Comparison of ENCODE assay signal across 15 cellular contexts in the genomic region with DNA sequence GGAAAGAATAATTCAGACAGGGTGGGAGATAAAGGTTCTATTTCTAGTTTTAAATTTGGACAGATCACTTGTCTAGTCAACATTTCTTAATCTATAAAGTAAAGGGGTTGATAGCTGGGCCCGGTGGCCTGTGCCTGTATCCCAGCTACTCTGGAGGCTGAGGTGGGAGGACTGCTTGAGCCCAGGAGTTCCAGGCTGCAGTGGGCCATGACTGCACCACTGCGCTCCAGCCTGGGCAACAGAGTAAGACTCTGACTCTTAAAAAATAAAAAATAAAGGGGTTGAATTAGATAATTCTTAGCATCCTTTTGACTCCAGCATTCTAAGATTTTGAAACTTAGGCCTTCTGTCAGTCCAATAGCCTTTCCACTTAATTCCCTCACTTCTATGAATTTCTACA. TPM values are rescaled to one million over a fixed set of nuclear protein-coding genes. Genes with fewer than 3 reads are reported as not detected.
A peak's percentile ranks its signal among the peaks of the same experiment; 100 is the strongest.
DNase-seq lines count a peak whose midpoint lies in the region; ATAC-seq, FAIRE-seq and TF ChIP-seq lines count a peak whose summit lies in the region.
"Had no signal": no experiment of that assay in that cellular context is flagged by ENCODE, and none has a peak within 500 bp of the region (broad histone marks: within the 10 kb centered on the region; RNA-seq: fewer than 3 reads in every experiment).

No MANE protein-coding gene starts in this region.

- H3K27me3 ChIP-seq in breast epithelium (no peaks in the 10 kb centered on the region), MG63 (no peaks in the 10 kb centered on the region)

- TF ChIP-seq POLR2A in breast epithelium (IDR thresholded peaks at IDR 0.05): no peak
- no peak for TF ChIP-seq POLR2A in GM12892 (IDR thresholded peaks at IDR 0.05; ENCODE audit: low read depth, low read length)

- ATAC-seq in memory B cell (ENCODE audit: low read depth): no peak
- ATAC-seq: left colon had no signal

- no peak for FAIRE-seq in GM12892 (lab: Jason Lieb, UNC)
- FAIRE-seq: endometrium had no signal

- H3K36me3 ChIP-seq in breast epithelium (no peaks in the 10 kb centered on the region), MG63 (peaks cover 19% of the 10 kb centered on the region)

- H3K27me3 Mint-ChIP-seq in MCF 10A (ENCODE audit: insufficient read depth, unreplicated experiment) (no peaks in the 10 kb centered on the region), memory B cell (no peaks in the 10 kb centered on the region)
- H3K27me3 Mint-ChIP-seq in activated T-helper 2 cell treated with anti-CD3 and anti-CD28 coated beads, Interferon-gamma antibody, Interleukin-2, Interleukin-4, amounts not matched to agents 10 μg/mL and 5 μg/mL and 100 μg/mL, durations not matched to agents 14 hours and 24 hours and 36 hours (ENCODE audit: low read depth): no peaks in the 10 kb centered on the region

- H3K4me1 Mint-ChIP-seq in MCF 10A (ENCODE audit: insufficient read depth, unreplicated experiment): peaks cover 53% of the 10 kb centered on the region
- H3K4me1 Mint-ChIP-seq in activated T-helper 2 cell treated with anti-CD3 and anti-CD28 coated beads, Interferon-gamma antibody, Interleukin-2, Interleukin-4, amounts not matched to agents 10 μg/mL and 5 μg/mL and 100 μg/mL, durations not matched to agents 14 hours and 24 hours and 36 hours (ENCODE audit: low read depth): peaks cover 74% of the 10 kb centered on the region
- peaks cover 54% of the 10 kb centered on the region for H3K4me1 Mint-ChIP-seq in memory B cell

- no peak overlapping the region for H3K27ac ChIP-seq in breast epithelium
- H3K27ac ChIP-seq: SK-N-MC had no signal

- H3K36me3 Mint-ChIP-seq in MCF 10A (ENCODE audit: insufficient read depth, unreplicated experiment) (peaks cover 32% of the 10 kb centered on the region), memory B cell (peaks cover 6% of the 10 kb centered on the region)
- H3K36me3 Mint-ChIP-seq in activated T-helper 2 cell treated with anti-CD3 and anti-CD28 coated beads, Interferon-gamma antibody, Interleukin-2, Interleukin-4, amounts not matched to agents 10 μg/mL and 5 μg/mL and 100 μg/mL, durations not matched to agents 14 hours and 24 hours and 36 hours (ENCODE audit: low read depth): peaks cover 47% of the 10 kb centered on the region

- TF ChIP-seq CTCF in MCF 10A (IDR thresholded peaks at IDR 0.05; ENCODE audit: unreplicated experiment) (no peak), breast epithelium (IDR thresholded peaks at IDR 0.05) (no peak)

- DNase-seq in MCF 10A (ENCODE audit: unreplicated experiment) (no peak), breast epithelium (ENCODE audit: low spot score in 2 of 2) (no peak), memory B cell (ENCODE audit: low spot score in 2 of 2) (no peak), cerebellar nuclear complex (lab: John Stamatoyannopoulos, UW) (no peak), GM12892 (ENCODE audit: insufficient read length) (no peak), MG63 (no peak), EL (no peak)
- DNase-seq in activated T-helper 2 cell treated with anti-CD3 and anti-CD28 coated beads, Interferon-gamma antibody, Interleukin-2, Interleukin-4, amounts not matched to agents 10 μg/mL and 5 μg/mL and 100 μg/mL, durations not matched to agents 14 hours and 24 hours and 36 hours (ENCODE audit: low spot score): no peak
- DNase-seq: activated CD4-positive, alpha-beta T cell treated with anti-CD3 and anti-CD28 coated beads, Interleukin-2, amount 50 U/mL, for 4 hours; GF-D8; Kasumi-1; left colon; NCI-H2081 treated with DMSO at 0.1 percent for 48 hours had no signal

- H3K9me3 Mint-ChIP-seq in MCF 10A (ENCODE audit: unreplicated experiment) (no peaks in the 10 kb centered on the region), memory B cell (no peaks in the 10 kb centered on the region)
- H3K9me3 Mint-ChIP-seq in activated T-helper 2 cell treated with anti-CD3 and anti-CD28 coated beads, Interferon-gamma antibody, Interleukin-2, Interleukin-4, amounts not matched to agents 10 μg/mL and 5 μg/mL and 100 μg/mL, durations not matched to agents 14 hours and 24 hours and 36 hours: no peaks in the 10 kb centered on the region

- POLR2A ChIA-PET in MCF 10A (lab: Yijun Ruan, JAX): interaction anchor here (0.5 to 14.7 kb wide), 5 partner anchors 8 to 50 kb away, joined by 3 to 385 read pairs (median 15); partner anchors contain the start of genes DIAPH1, HDAC3 and RELL2

- no TSS peak for BruUV-seq in MCF 10A (replicated peaks; lab: Mats Ljungman, UMichigan)

- CTCF ChIA-PET in MCF 10A (lab: Yijun Ruan, JAX): interaction anchor here (0.7 to 4.6 kb wide), 9 partner anchors 9 to 352 kb away, joined by 3 to 42 read pairs (median 6); partner anchors contain the start of gene DIAPH1

- H3K4me3 ChIP-seq in breast epithelium (no peak overlapping the region), MG63 (no peak overlapping the region)
- H3K4me3 ChIP-seq: SK-N-MC had no signal

- peak overlapping the region; percentile 53 for H3K27ac Mint-ChIP-seq in MCF 10A (ENCODE audit: low read depth, unreplicated experiment)
- H3K27ac Mint-ChIP-seq in activated T-helper 2 cell treated with anti-CD3 and anti-CD28 coated beads, Interferon-gamma antibody, Interleukin-2, Interleukin-4, amounts not matched to agents 10 μg/mL and 5 μg/mL and 100 μg/mL, durations not matched to agents 14 hours and 24 hours and 36 hours: peak overlapping the region; percentile 81
- H3K27ac Mint-ChIP-seq in memory B cell: peak overlapping the region; percentile 72

- no peak overlapping the region for H3K4me3 Mint-ChIP-seq in MCF 10A (ENCODE audit: unreplicated experiment)
- H3K4me3 Mint-ChIP-seq in activated T-helper 2 cell treated with anti-CD3 and anti-CD28 coated beads, Interferon-gamma antibody, Interleukin-2, Interleukin-4, amounts not matched to agents 10 μg/mL and 5 μg/mL and 100 μg/mL, durations not matched to agents 14 hours and 24 hours and 36 hours (ENCODE audit: low read depth): peak overlapping the region; percentile 45
- H3K4me3 Mint-ChIP-seq in memory B cell: no peak overlapping the region

- H3K9me3 ChIP-seq in breast epithelium (no peaks in the 10 kb centered on the region), MG63 (no peaks in the 10 kb centered on the region)

- intact Hi-C loops in MCF 10A (cut with micrococcal nuclease): loop anchor here (10.0 kb wide), 1 partner anchor 633 kb away; no protein-coding TSS in a partner anchor
- intact Hi-C loops in breast epithelium (cut with DNase I; ENCODE audit: low total_unique reads): no loop called here
- intact Hi-C loops in activated T-helper 2 cell treated with anti-CD3 and anti-CD28 coated beads, Interferon-gamma antibody, Interleukin-2, Interleukin-4, amounts not matched to agents 10 μg/mL and 5 μg/mL and 100 μg/mL, durations not matched to agents 14 hours and 24 hours and 36 hours (cut with micrococcal nuclease): no loop called here

- H3K4me1 ChIP-seq in breast epithelium: no peaks in the 10 kb centered on the region

RNA-seq across cellular contexts. Expression of gene DIAPH1, which starts 10.8 kb away (rescaled TPM):
- total RNA-seq in MCF 10A (2022) (203 and 228 TPM in 2 replicates), breast epithelium (10 to 100 TPM; 58.8 to 64.8 (median 63.6) TPM)
- 228 and 234 TPM in 2 replicates for total RNA-seq in activated T-helper 2 cell treated with anti-CD3 and anti-CD28 coated beads, Interferon-gamma antibody, Interleukin-2, Interleukin-4, amounts not matched to agents 10 μg/mL and 5 μg/mL and 100 μg/mL, durations not matched to agents 14 hours and 24 hours and 36 hours
- 67.3 TPM for polyA plus RNA-seq in GM12892 (2012; ENCODE audit: missing spikeins)
- total RNA-seq in MG63 (2014; rRNA removed; shearing (Covaris generic); ENCODE audit: low replicate concordance): 28.4 and 43.9 TPM in 2 replicates

RNA-seq across cellular contexts. Expression of gene HDAC3, which starts 28.6 kb away (rescaled TPM):
- total RNA-seq in MCF 10A (2022): 83.5 and 85.6 TPM in 2 replicates
- 10 to 100 TPM; 50.2 to 52.5 (median 52.1) TPM for total RNA-seq in breast epithelium
- 92.4 and 95.2 TPM in 2 replicates for total RNA-seq in activated T-helper 2 cell treated with anti-CD3 and anti-CD28 coated beads, Interferon-gamma antibody, Interleukin-2, Interleukin-4, amounts not matched to agents 10 μg/mL and 5 μg/mL and 100 μg/mL, durations not matched to agents 14 hours and 24 hours and 36 hours
- polyA plus RNA-seq in GM12892 (2012; ENCODE audit: missing spikeins): 79.2 TPM
- total RNA-seq in MG63 (2014; rRNA removed; shearing (Covaris generic); ENCODE audit: low replicate concordance): 122 and 169 TPM in 2 replicates

RNA-seq across cellular contexts. Expression of gene RELL2, which starts 28.8 kb away (rescaled TPM):
- total RNA-seq in MCF 10A (2022) (12.5 and 13.3 TPM in 2 replicates), breast epithelium (1 to 10 TPM; 1.3 to 4.3 (median 4.0) TPM)
- 15.9 and 16.1 TPM in 2 replicates for total RNA-seq in activated T-helper 2 cell treated with anti-CD3 and anti-CD28 coated beads, Interferon-gamma antibody, Interleukin-2, Interleukin-4, amounts not matched to agents 10 μg/mL and 5 μg/mL and 100 μg/mL, durations not matched to agents 14 hours and 24 hours and 36 hours
- 3.8 TPM for polyA plus RNA-seq in GM12892 (2012; ENCODE audit: missing spikeins)
- 13.2 and 15.1 TPM in 2 replicates for total RNA-seq in MG63 (2014; rRNA removed; shearing (Covaris generic); ENCODE audit: low replicate concordance)

RNA-seq across cellular contexts. Expression of gene FCHSD1, which starts 43.2 kb away (rescaled TPM):
- total RNA-seq in MCF 10A (2022) (21.2 and 22.1 TPM in 2 replicates), breast epithelium (10 to 100 TPM; 18.1 to 32.1 (median 24.3) TPM)
- total RNA-seq in activated T-helper 2 cell treated with anti-CD3 and anti-CD28 coated beads, Interferon-gamma antibody, Interleukin-2, Interleukin-4, amounts not matched to agents 10 μg/mL and 5 μg/mL and 100 μg/mL, durations not matched to agents 14 hours and 24 hours and 36 hours: 37.4 and 42.8 TPM in 2 replicates
- 18.6 TPM for polyA plus RNA-seq in GM12892 (2012; ENCODE audit: missing spikeins)
- 3.4 and 5.8 TPM in 2 replicates for total RNA-seq in MG63 (2014; rRNA removed; shearing (Covaris generic); ENCODE audit: low replicate concordance)
